ENCODE assay signal across 25 cellular contexts in genomic region chr17:82411396-82412053, GRCh38. TPM values are rescaled to one million over a fixed set of nuclear protein-coding genes. Genes with fewer than 3 reads are reported as not detected.
DNase-seq lines count a peak whose midpoint lies in the region; ATAC-seq and TF ChIP-seq lines count a peak whose summit lies in the region.
"Had no signal": no experiment of that assay in that cellular context is flagged by ENCODE, and none has a peak within 500 bp of the region (broad histone marks: within the 10 kb centered on the region; RNA-seq: fewer than 3 reads in every experiment).

No MANE protein-coding gene starts in this region.

- H3K9me3 Mint-ChIP-seq in neural crest cell: no peaks in the 10 kb centered on the region
- H3K9me3 Mint-ChIP-seq: CD4-positive, CD25-positive, alpha-beta regulatory T cell; H9; HFFc6 had no signal

- H3K36me3 ChIP-seq in BLaER1 (peaks cover 29% of the 10 kb centered on the region), SJCRH30 (no peaks in the 10 kb centered on the region; the same call in 1 of the 2 replicates)

- H3K4me1 Mint-ChIP-seq in neural crest cell: peaks cover 8% of the 10 kb centered on the region

- no peaks in the 10 kb centered on the region for H3K27me3 Mint-ChIP-seq in neural crest cell (ENCODE audit: low read depth)
- H3K27me3 Mint-ChIP-seq: CD4-positive, CD25-positive, alpha-beta regulatory T cell had no signal

- peak overlapping the region; percentile 79 for H3K4me2 ChIP-seq in BLaER1
- H3K4me2 ChIP-seq: KMS-11 had no signal

- peak; percentile 95 to 96 for DNase-seq in SJCRH30
- no peak for DNase-seq in neural crest cell (ENCODE audit: low read depth, low spot score)
- DNase-seq in NCI-H446 (lab: John Stamatoyannopoulos, UW): no peak
- no peak for DNase-seq in activated CD8-positive, alpha-beta memory T cell treated with anti-CD3 and anti-CD28 coated beads, Interleukin-2, amount 50 U/mL, for 4 hours
- DNase-seq: CD4-positive, CD25-positive, alpha-beta regulatory T cell; DMS153; DND-41; GM23248; H9; HFFc6; IMR-90; NCI-H1092; NCI-H1417 treated with DMSO at 0.1 percent for 48 hours; NCI-H1694 treated with DMSO at 0.1 percent for 48 hours; NCI-H2081; NCI-H2227 treated with DMSO at 0.1 percent for 48 hours; NCI-H510A; NCI-H69; RPMI8226; SHP77 treated with DMSO at 0.1 percent for 48 hours had no signal

- no peak overlapping the region for H3K27ac ChIP-seq in BLaER1
- peak overlapping the region; percentile 67 for H3K27ac ChIP-seq in SJCRH30
- H3K27ac ChIP-seq: GM23248, KMS-11 had no signal

- H3K36me3 Mint-ChIP-seq in neural crest cell (ENCODE audit: low read depth): no peaks in the 10 kb centered on the region

- H3K4me3 Mint-ChIP-seq in neural crest cell: peak overlapping the region; percentile 44
- H3K4me3 Mint-ChIP-seq: CD4-positive, CD25-positive, alpha-beta regulatory T cell; H9; HFFc6 had no signal

- peaks cover 71% of the 10 kb centered on the region for H3K4me1 ChIP-seq in BLaER1
- H3K4me1 ChIP-seq in SJCRH30: peaks cover 53% of the 10 kb centered on the region

- peaks cover 100% of the 10 kb centered on the region for H4K20me1 ChIP-seq in BLaER1

- H3K4me3 ChIP-seq in BLaER1 (no peak overlapping the region), SJCRH30 (peak overlapping the region; percentile 43)
- H3K4me3 ChIP-seq: GM23248 had no signal

- no peak for ATAC-seq in GM19035 (IDR thresholded peaks at IDR 0.05; ENCODE audit: unreplicated experiment)
- ATAC-seq: SK-N-SH treated with all-trans-retinoic acid at 6 μM for 48 hours had no signal

- no peaks in the 10 kb centered on the region for H3K27me3 ChIP-seq in BLaER1
- no peaks in the 10 kb centered on the region for H3K27me3 ChIP-seq in SJCRH30

- H3K27ac Mint-ChIP-seq in neural crest cell (ENCODE audit: unreplicated experiment): no peak overlapping the region
- H3K27ac Mint-ChIP-seq: CD4-positive, CD25-positive, alpha-beta regulatory T cell; H9; HFFc6 had no signal

- H3K9me3 ChIP-seq in BLaER1: no peaks in the 10 kb centered on the region
- H3K9me3 ChIP-seq in SJCRH30 (replicated peaks): no peaks in the 10 kb centered on the region

- TF ChIP-seq CTCF in neural crest cell (conservative IDR thresholded peaks at IDR 0.05): no peak

- H3K9ac ChIP-seq in BLaER1: no peak overlapping the region
- H3K9ac ChIP-seq: GM23248, KMS-11 had no signal

RNA-seq across cellular contexts. Expression of gene HEXD, which starts 6.6 kb away (rescaled TPM):
- 8.9 and 14.2 TPM in 2 replicates for total RNA-seq in SJCRH30 (2014; rRNA removed; shearing (Covaris generic))
- total RNA-seq in neural crest cell: 47.8 and 48.5 TPM in 2 replicates

RNA-seq across cellular contexts. Expression of gene OGFOD3, which starts 6.9 kb away (rescaled TPM):
- 142 and 144 TPM in 2 replicates for total RNA-seq in SJCRH30 (2014; rRNA removed; shearing (Covaris generic))
- total RNA-seq in neural crest cell: 33.3 and 35.6 TPM in 2 replicates

RNA-seq across cellular contexts. Expression of gene CYBC1, which starts 39.0 kb away (rescaled TPM):
- total RNA-seq in SJCRH30 (2014; rRNA removed; shearing (Covaris generic)): 62.8 and 69.7 TPM in 2 replicates
- 111 and 115 TPM in 2 replicates for total RNA-seq in neural crest cell

RNA-seq across cellular contexts. Expression of gene UTS2R, which starts 40.0 kb away (rescaled TPM):
- 8.0 and 8.3 TPM in 2 replicates for total RNA-seq in SJCRH30 (2014; rRNA removed; shearing (Covaris generic))
- not detected in 2 replicates for total RNA-seq in neural crest cell
- total RNA-seq: A172; CD4-positive, CD25-positive, alpha-beta regulatory T cell; GM23248; HFFc6; IMR-90 had no signal

RNA-seq across cellular contexts. Expression of gene NARF, which starts 47.0 kb away (rescaled TPM):
- 150 and 156 TPM in 2 replicates for total RNA-seq in SJCRH30 (2014; rRNA removed; shearing (Covaris generic))
- total RNA-seq in neural crest cell: 73.3 and 84.2 TPM in 2 replicates

Comparison
In these comparisons a context has a peak if more than half of its experiments do, and no peak if none do; other contexts are left out.
1. DNase-seq: peak in SJCRH30 (2 of 2); none in neural crest cell (single experiment), NCI-H446 (0 of 2) and activated CD8-positive, alpha-beta memory T cell treated with anti-CD3 and anti-CD28 coated beads, Interleukin-2, amount 50 U/mL, for 4 hours (single experiment).